3 cellular contexts compared by ENCODE assay signal in the genomic region with DNA sequence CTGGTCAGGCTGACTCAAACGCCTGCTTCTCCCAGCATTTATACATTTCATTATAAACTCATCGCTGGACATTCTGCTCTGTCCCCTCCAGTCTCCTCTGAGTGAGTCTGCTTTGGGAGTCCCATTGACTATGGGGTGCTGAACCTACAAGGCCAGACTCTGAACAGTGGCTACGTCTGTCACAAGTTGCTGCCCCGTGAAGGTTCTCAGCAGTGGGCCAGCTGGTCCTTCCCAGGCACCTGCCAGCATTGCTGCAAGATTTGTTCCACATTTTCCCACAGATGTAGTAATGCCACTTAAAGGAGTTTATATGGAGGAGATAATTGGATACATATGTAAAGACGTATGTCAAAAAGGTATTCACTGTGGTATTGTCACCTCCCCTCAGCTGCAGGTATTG.
TF ChIP-seq lines count a peak whose summit lies in the region.

No MANE protein-coding gene starts in this region.

TF ChIP-seq in SK-N-SH, 30 proteins besides CTCF, POLR2A, EP300 and RAD21:
- TF ChIP-seq TEAD4 (IDR thresholded peaks at IDR 0.05; ENCODE audit: borderline replicate concordance, insufficient read depth) = no peak
- no peak for TF ChIP-seq POLR2AphosphoS5 (IDR thresholded peaks at IDR 0.05; ENCODE audit: low read depth, low read length)
- TF ChIP-seq SIN3A (IDR thresholded peaks at IDR 0.05; ENCODE audit: borderline replicate concordance, low read depth, low read length) = no peak
- TF ChIP-seq TAF1 (IDR thresholded peaks at IDR 0.05; ENCODE audit: borderline replicate concordance, low read depth, low read length) = no peak
- no peak for TF ChIP-seq RXRA (IDR thresholded peaks at IDR 0.05; ENCODE audit: borderline replicate concordance, low read depth)
- TF ChIP-seq CHD2 (IDR thresholded peaks at IDR 0.05; ENCODE audit: low read length, partially characterized antibody) = no peak
- TF ChIP-seq NFIC (IDR thresholded peaks at IDR 0.05; ENCODE audit: borderline replicate concordance) = no peak
- TF ChIP-seq, protein P1, sequence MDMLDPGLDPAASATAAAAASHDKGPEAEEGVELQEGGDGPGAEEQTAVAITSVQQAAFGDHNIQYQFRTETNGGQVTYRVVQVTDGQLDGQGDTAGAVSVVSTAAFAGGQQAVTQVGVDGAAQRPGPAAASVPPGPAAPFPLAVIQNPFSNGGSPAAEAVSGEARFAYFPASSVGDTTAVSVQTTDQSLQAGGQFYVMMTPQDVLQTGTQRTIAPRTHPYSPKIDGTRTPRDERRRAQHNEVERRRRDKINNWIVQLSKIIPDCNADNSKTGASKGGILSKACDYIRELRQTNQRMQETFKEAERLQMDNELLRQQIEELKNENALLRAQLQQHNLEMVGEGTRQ (IDR thresholded peaks at IDR 0.05; ENCODE audit: borderline replicate concordance, low read depth, low read length) = no peak
- TF ChIP-seq EZH2phosphoT487 (IDR thresholded peaks at IDR 0.05; ENCODE audit: borderline replicate concordance, low read depth) = no peak

TF ChIP-seq in SK-N-SH treated with all-trans-retinoic acid at 6 μM for 48 hours, 23 proteins besides CTCF, POLR2A, EP300 and RAD21:
- TF ChIP-seq ZNF8 (CRISPR knock-in tag; IDR thresholded peaks at IDR 0.05) = no peak
- TF ChIP-seq, protein P2, sequence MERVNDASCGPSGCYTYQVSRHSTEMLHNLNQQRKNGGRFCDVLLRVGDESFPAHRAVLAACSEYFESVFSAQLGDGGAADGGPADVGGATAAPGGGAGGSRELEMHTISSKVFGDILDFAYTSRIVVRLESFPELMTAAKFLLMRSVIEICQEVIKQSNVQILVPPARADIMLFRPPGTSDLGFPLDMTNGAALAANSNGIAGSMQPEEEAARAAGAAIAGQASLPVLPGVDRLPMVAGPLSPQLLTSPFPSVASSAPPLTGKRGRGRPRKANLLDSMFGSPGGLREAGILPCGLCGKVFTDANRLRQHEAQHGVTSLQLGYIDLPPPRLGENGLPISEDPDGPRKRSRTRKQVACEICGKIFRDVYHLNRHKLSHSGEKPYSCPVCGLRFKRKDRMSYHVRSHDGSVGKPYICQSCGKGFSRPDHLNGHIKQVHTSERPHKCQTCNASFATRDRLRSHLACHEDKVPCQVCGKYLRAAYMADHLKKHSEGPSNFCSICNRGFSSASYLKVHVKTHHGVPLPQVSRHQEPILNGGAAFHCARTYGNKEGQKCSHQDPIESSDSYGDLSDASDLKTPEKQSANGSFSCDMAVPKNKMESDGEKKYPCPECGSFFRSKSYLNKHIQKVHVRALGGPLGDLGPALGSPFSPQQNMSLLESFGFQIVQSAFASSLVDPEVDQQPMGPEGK (CRISPR knock-in tag; IDR thresholded peaks at IDR 0.05; ENCODE audit: borderline replicate concordance) = no peak
TF ChIP-seq in SK-N-SH treated with all-trans-retinoic acid at 6 μM for 48 hours: peak in this region for 0.

TF ChIP-seq in HepG2, 621 proteins besides CTCF, POLR2A, EP300 and RAD21:
- TF ChIP-seq ZNF329 (CRISPR knock-in tag; IDR thresholded peaks at IDR 0.05; ENCODE audit: low read depth) (no peak), ETV6 (CRISPR knock-in tag; conservative IDR thresholded peaks at IDR 0.05) (no peak), PCBP2 (optimal IDR thresholded peaks at IDR 0.05; ENCODE audit: low read depth, low read length, poor library complexity, severe bottlenecking) (no peak), MEIS2 (CRISPR knock-in tag; IDR thresholded peaks at IDR 0.05) (no peak), DNMT1 (CRISPR knock-in tag; IDR thresholded peaks at IDR 0.05) (no peak), KLF12 (CRISPR knock-in tag; IDR thresholded peaks at IDR 0.05; ENCODE audit: borderline replicate concordance) (no peak), FOXO1 (CRISPR knock-in tag; IDR thresholded peaks at IDR 0.05) (no peak), ZNF83 (CRISPR knock-in tag; IDR thresholded peaks at IDR 0.05; ENCODE audit: borderline replicate concordance) (no peak), ZSCAN22 (CRISPR knock-in tag; IDR thresholded peaks at IDR 0.05) (no peak), ZNF75D (CRISPR knock-in tag; IDR thresholded peaks at IDR 0.05; ENCODE audit: borderline replicate concordance) (no peak)
- TF ChIP-seq, protein P3, sequence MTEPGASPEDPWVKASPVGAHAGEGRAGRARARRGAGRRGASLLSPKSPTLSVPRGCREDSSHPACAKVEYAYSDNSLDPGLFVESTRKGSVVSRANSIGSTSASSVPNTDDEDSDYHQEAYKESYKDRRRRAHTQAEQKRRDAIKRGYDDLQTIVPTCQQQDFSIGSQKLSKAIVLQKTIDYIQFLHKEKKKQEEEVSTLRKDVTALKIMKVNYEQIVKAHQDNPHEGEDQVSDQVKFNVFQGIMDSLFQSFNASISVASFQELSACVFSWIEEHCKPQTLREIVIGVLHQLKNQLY (CRISPR knock-in tag; IDR thresholded peaks at IDR 0.05) = no peak
- TF ChIP-seq, protein P4, sequence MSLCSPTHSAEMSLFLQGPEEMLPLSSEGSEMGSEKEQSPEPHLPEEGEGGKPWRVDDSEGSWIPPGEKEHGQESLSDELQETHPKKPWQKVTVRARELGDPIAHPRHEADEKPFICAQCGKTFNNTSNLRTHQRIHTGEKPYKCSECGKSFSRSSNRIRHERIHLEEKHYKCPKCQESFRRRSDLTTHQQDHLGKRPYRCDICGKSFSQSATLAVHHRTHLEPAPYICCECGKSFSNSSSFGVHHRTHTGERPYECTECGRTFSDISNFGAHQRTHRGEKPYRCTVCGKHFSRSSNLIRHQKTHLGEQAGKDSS (CRISPR knock-in tag; IDR thresholded peaks at IDR 0.05; ENCODE audit: borderline replicate concordance, low read depth) = no peak
